In the genomic region with DNA sequence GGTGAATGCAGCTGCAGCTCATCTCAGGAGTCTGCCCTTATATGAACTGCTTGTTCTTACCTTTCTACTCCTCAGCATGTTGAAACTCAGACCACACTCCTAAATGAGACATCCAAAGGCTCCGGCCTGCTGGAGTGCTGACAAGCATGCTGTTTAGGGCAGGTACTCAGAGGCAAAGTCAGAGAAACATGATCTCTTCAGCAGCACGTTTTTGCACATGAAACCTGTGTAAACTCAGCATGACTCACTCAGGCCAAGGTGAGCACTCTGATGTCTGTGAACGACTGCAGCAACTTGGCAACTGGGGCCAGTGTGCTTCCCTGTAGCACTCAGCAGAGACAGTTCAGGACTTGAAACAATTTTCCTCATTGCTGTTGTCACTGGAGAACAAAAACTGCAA, we compare ENCODE assay signal across 19 cellular contexts.
DNase-seq lines count a peak whose midpoint lies in the region; ATAC-seq, FAIRE-seq and TF ChIP-seq lines count a peak whose summit lies in the region.
"Had no signal": no experiment of that assay in that cellular context is flagged by ENCODE, and none has a peak within 500 bp of the region (broad histone marks: within the 10 kb centered on the region; RNA-seq: fewer than 3 reads in every experiment).

No MANE protein-coding gene starts in this region.

- H3K36me3 ChIP-seq in endothelial cell of umbilical vein (ENCODE audit: control insufficient read depth in 2 of 2, extremely low read depth in 1 of 2, insufficient read depth in 2 of 2, low read length in 2 of 2) (no peaks in the 10 kb centered on the region), mesendoderm (ENCODE audit: control insufficient read depth, insufficient read depth, low read length) (no peaks in the 10 kb centered on the region)
- H3K36me3 ChIP-seq: breast epithelium, gastrocnemius medialis, sigmoid colon had no signal

- peaks cover 14 to 16% of the 10 kb centered on the region in 2 experiments for H3K4me1 Mint-ChIP-seq in H9
- H3K4me1 Mint-ChIP-seq: activated naive CD4-positive, alpha-beta T cell treated with anti-CD3 and anti-CD28 coated beads, Interleukin-2, amount 10 ng/mL, durations not matched to agents 7 days and 5 days; B cell; naive B cell had no signal

- H2BK20ac ChIP-seq in H9 (ENCODE audit: low read depth, low read length, poor library complexity, severe bottlenecking) = no peak overlapping the region

- POLR2A ChIA-PET in endothelial cell of umbilical vein (lab: Charles Lee) = no interaction called here

- no peak for FAIRE-seq in endothelial cell of umbilical vein (lab: Jason Lieb, UNC)

- H3T11ph ChIP-seq in H9 (ENCODE audit: low read length) = no peak overlapping the region

- no peak overlapping the region for H4K5ac ChIP-seq in H9 (ENCODE audit: insufficient read length, low read depth, low read length)
- H4K5ac ChIP-seq in mesendoderm (ENCODE audit: low read length) = no peak overlapping the region

- dilution Hi-C loops in endothelial cell of umbilical vein (cut with MboI; ENCODE audit: extremely low pct_ligation_motif_present, low sequenced_read_pairs) = no loop called here

- H3K27ac Mint-ChIP-seq in H9 = peak overlapping the region in 2 of 3 experiments; percentile 17 to 49; a peak in 1 of 7 replicates
- H3K27ac Mint-ChIP-seq: activated naive CD4-positive, alpha-beta T cell treated with anti-CD3 and anti-CD28 coated beads, Interleukin-2, amount 10 ng/mL, durations not matched to agents 7 days and 5 days; B cell; effector memory CD8-positive, alpha-beta T cell; naive B cell had no signal

- H3K9me3 Mint-ChIP-seq in H9 = no peaks in the 10 kb centered on the region
- H3K9me3 Mint-ChIP-seq: activated naive CD4-positive, alpha-beta T cell treated with anti-CD3 and anti-CD28 coated beads, Interleukin-2, amount 10 ng/mL, durations not matched to agents 7 days and 5 days had no signal

- no peak overlapping the region for H2AK5ac ChIP-seq in H9 (ENCODE audit: insufficient read length, low read length)
- H2AK5ac ChIP-seq in mesendoderm (ENCODE audit: low read length) = no peak overlapping the region

- H3K4me3 Mint-ChIP-seq in H9 = no peak overlapping the region
- H3K4me3 Mint-ChIP-seq: activated naive CD4-positive, alpha-beta T cell treated with anti-CD3 and anti-CD28 coated beads, Interleukin-2, amount 10 ng/mL, durations not matched to agents 7 days and 5 days; B cell; effector memory CD8-positive, alpha-beta T cell; naive B cell had no signal

- H3K23ac ChIP-seq in H9 (ENCODE audit: insufficient read length, low read depth, low read length) (no peak overlapping the region), mesendoderm (ENCODE audit: low read length) (no peak overlapping the region)

- no peaks in the 10 kb centered on the region for H3K9me1 ChIP-seq in endothelial cell of umbilical vein (replicated peaks; ENCODE audit: control insufficient read depth, extremely low read depth, insufficient read depth, low read length)

- H3K9me3 ChIP-seq in H9 (ENCODE audit: control insufficient read depth, low read depth, low read length) (no peaks in the 10 kb centered on the region), endothelial cell of umbilical vein (replicated peaks; ENCODE audit: control insufficient read depth, insufficient read depth, low read length) (no peaks in the 10 kb centered on the region)
- H3K9me3 ChIP-seq: breast epithelium, gastrocnemius medialis, sigmoid colon had no signal

- H3K18ac ChIP-seq in H9 (ENCODE audit: insufficient read length, low read depth, low read length) (no peak overlapping the region), mesendoderm (ENCODE audit: low read length) (no peak overlapping the region)

- H2BK5ac ChIP-seq in H9 (ENCODE audit: insufficient read length, low read length) = no peak overlapping the region
- no peak overlapping the region for H2BK5ac ChIP-seq in mesendoderm (ENCODE audit: low read length)

- no peak for ATAC-seq in GM21528 (IDR thresholded peaks at IDR 0.05; ENCODE audit: low FRiP score, unreplicated experiment)
- no peak for ATAC-seq in GM18520 (IDR thresholded peaks at IDR 0.05; ENCODE audit: unreplicated experiment)
- no peak for ATAC-seq in GM21786 (IDR thresholded peaks at IDR 0.05; ENCODE audit: unreplicated experiment)
- ATAC-seq: effector memory CD8-positive, alpha-beta T cell; gastrocnemius medialis; left colon had no signal

- H2AFZ ChIP-seq in H9 (ENCODE audit: low read length) (no peak overlapping the region), endothelial cell of umbilical vein (ENCODE audit: low read depth, low read length) (peak overlapping the region; percentile 28)

- H2BK15ac ChIP-seq in H9 (ENCODE audit: low read depth, low read length) = no peak overlapping the region
- H2BK15ac ChIP-seq in mesendoderm (replicated peaks; ENCODE audit: low read depth) = no peak overlapping the region

- H4K8ac ChIP-seq in H9 (replicated peaks; ENCODE audit: insufficient read length, low read depth, low read length) = no peak overlapping the region
- no peak overlapping the region for H4K8ac ChIP-seq in mesendoderm (ENCODE audit: low read depth, low read length)

- no peak overlapping the region for H3K9ac ChIP-seq in H9 (ENCODE audit: extremely low read depth, insufficient read length, low read length)
- no peak overlapping the region for H3K9ac ChIP-seq in endothelial cell of umbilical vein (replicated peaks; ENCODE audit: extremely low read depth, insufficient read depth, low read length)
- no peak overlapping the region for H3K9ac ChIP-seq in mesendoderm (ENCODE audit: low read length)

- WGBS in H9 (ENCODE audit: extremely low coverage, insufficient read length, low lambda C conversion rate) = no CpG with 5 or more reads among the region's 3 CpGs
- no CpG with 5 or more reads among the region's 3 CpGs for WGBS in mesendoderm (ENCODE audit: extremely low coverage, insufficient coverage, low lambda C conversion rate)

- H3K79me2 ChIP-seq in H9 (ENCODE audit: insufficient read depth, low read length) = no peaks in the 10 kb centered on the region
- H3K79me2 ChIP-seq in endothelial cell of umbilical vein (ENCODE audit: control insufficient read depth, insufficient read depth, low read length) = no peaks in the 10 kb centered on the region
- H3K79me2 ChIP-seq in mesendoderm (ENCODE audit: control insufficient read depth, insufficient read depth, low read length) = no peaks in the 10 kb centered on the region

- TF ChIP-seq CTCF in H9 (conservative IDR thresholded peaks at IDR 0.05) (no peak), endothelial cell of umbilical vein (IDR thresholded peaks at IDR 0.05; ENCODE audit: extremely low read depth in 1 of 2, insufficient read depth in 1 of 2, low read depth in 1 of 2, low read length in 2 of 2) (no peak)

- H4K91ac ChIP-seq in H9 (ENCODE audit: insufficient read length, low read depth, low read length) = no peak overlapping the region

- H3K27ac ChIP-seq in H9 (ENCODE audit: insufficient read length, low read depth, low read length) (no peak overlapping the region), endothelial cell of umbilical vein (ENCODE audit: insufficient read depth, low read depth, low read length) (no peak overlapping the region), mesendoderm (ENCODE audit: low read depth, low read length) (no peak overlapping the region)
- H3K27ac ChIP-seq: breast epithelium, gastrocnemius medialis had no signal

- CTCF ChIA-PET in endothelial cell of umbilical vein (lab: Charles Lee) = interaction anchor here (1.2 kb wide), 1 partner anchor 14 kb away, joined by 3 read pairs; no protein-coding TSS in a partner anchor

- H3K4me1 ChIP-seq in H9 (ENCODE audit: insufficient read depth, low read length) (peaks cover 5% of the 10 kb centered on the region; the same call in 1 of the 2 replicates), endothelial cell of umbilical vein (ENCODE audit: control insufficient read depth, extremely low read depth, insufficient read depth, low read length) (no peaks in the 10 kb centered on the region), mesendoderm (ENCODE audit: control insufficient read depth, low read depth, low read length) (no peaks in the 10 kb centered on the region)
- H3K4me1 ChIP-seq: breast epithelium, gastrocnemius medialis had no signal

- H2BK12ac ChIP-seq in H9 (ENCODE audit: insufficient read length, low read depth, low read length) = no peak overlapping the region

- no TSS peak for BruUV-seq in endothelial cell of umbilical vein (replicated peaks; lab: Mats Ljungman, UMichigan)

- no peak overlapping the region for H3K4me2 ChIP-seq in H9 (ENCODE audit: insufficient read depth, insufficient read length, low read length)
- no peak overlapping the region for H3K4me2 ChIP-seq in endothelial cell of umbilical vein (ENCODE audit: insufficient read depth, low read length)
- H3K4me2 ChIP-seq in mesendoderm (ENCODE audit: low read length) = no peak overlapping the region

- no peaks in the 10 kb centered on the region for H3K36me3 Mint-ChIP-seq in H9 (ENCODE audit: insufficient read depth in 1 of 3, low read depth in 3 of 3)
- H3K36me3 Mint-ChIP-seq: activated naive CD4-positive, alpha-beta T cell treated with anti-CD3 and anti-CD28 coated beads, Interleukin-2, amount 10 ng/mL, durations not matched to agents 7 days and 5 days; naive B cell had no signal

- TF ChIP-seq POLR2A in endothelial cell of umbilical vein (IDR thresholded peaks at IDR 0.05; ENCODE audit: low read depth, low read length) = no peak

- H3K4ac ChIP-seq in H9 (ENCODE audit: low read depth, low read length) (no peak overlapping the region), mesendoderm (ENCODE audit: low read depth, low read length) (no peak overlapping the region)

- H3K27me3 Mint-ChIP-seq in H9 (ENCODE audit: low read depth) = no peaks in the 10 kb centered on the region
- H3K27me3 Mint-ChIP-seq: activated naive CD4-positive, alpha-beta T cell treated with anti-CD3 and anti-CD28 coated beads, Interleukin-2, amount 10 ng/mL, durations not matched to agents 7 days and 5 days; B cell; effector memory CD8-positive, alpha-beta T cell; naive B cell had no signal

- H2BK120ac ChIP-seq in H9 (ENCODE audit: low read depth, low read length, poor library complexity, severe bottlenecking) = no peak overlapping the region
- H2BK120ac ChIP-seq in mesendoderm (ENCODE audit: low read depth, low read length) = no peak overlapping the region

- peak; percentile 56 for DNase-seq in H9
- DNase-seq in NCI-H226 = peak; percentile 5
- no peak for DNase-seq in endothelial cell of umbilical vein (ENCODE audit: low read depth, low spot score)
- DNase-seq in mesendoderm = peak; percentile 57
- no peak for DNase-seq in dedifferentiated amniotic fluid mesenchymal stem cell (ENCODE audit: extremely low spot score)
- DNase-seq: activated naive CD4-positive, alpha-beta T cell treated with anti-CD3 and anti-CD28 coated beads, Interleukin-2, amount 10 ng/mL, durations not matched to agents 7 days and 5 days; effector memory CD8-positive, alpha-beta T cell; gastrocnemius medialis; left colon; naive B cell; NCI-H1105 treated with DMSO at 0.1 percent for 48 hours; sigmoid colon; stimulated activated CD4-positive, alpha-beta T cell treated with anti-CD3 and anti-CD28 coated beads, Interleukin-4, amount 100 ng/mL, for 24 hours; trophoblast cell had no signal

- H3K23me2 ChIP-seq in H9 (ENCODE audit: insufficient read length, low read depth, low read length, poor library complexity, severe bottlenecking) = no peaks in the 10 kb centered on the region

- H3K56ac ChIP-seq in H9 (ENCODE audit: insufficient read length, low read depth, low read length) = no peak overlapping the region
- no peak overlapping the region for H3K56ac ChIP-seq in mesendoderm (ENCODE audit: low read length)

- intact Hi-C loops in endothelial cell of umbilical vein (cut with micrococcal nuclease) = no loop called here

- H3K14ac ChIP-seq in H9 (ENCODE audit: insufficient read depth, low read length) = no peak overlapping the region

- H3K4me3 ChIP-seq in endothelial cell of umbilical vein (replicated peaks in 1 of 3; ENCODE audit: insufficient read depth in 1 of 3, low read depth in 1 of 3, low read length in 3 of 3) (no peak overlapping the region), mesendoderm (ENCODE audit: low read length) (no peak overlapping the region)
- H3K4me3 ChIP-seq: breast epithelium, gastrocnemius medialis, sigmoid colon had no signal

- H4K20me1 ChIP-seq in H9 (ENCODE audit: control insufficient read depth, insufficient read depth, insufficient read length) (no peaks in the 10 kb centered on the region), endothelial cell of umbilical vein (replicated peaks; ENCODE audit: control insufficient read depth, extremely low read depth, insufficient read depth, low read length) (no peaks in the 10 kb centered on the region)

- H3K27me3 ChIP-seq in H9 (ENCODE audit: insufficient read depth, low read length) (no peaks in the 10 kb centered on the region), endothelial cell of umbilical vein (ENCODE audit: control insufficient read depth in 2 of 2, insufficient read depth in 2 of 2, low read length in 2 of 2) (no peaks in the 10 kb centered on the region), mesendoderm (ENCODE audit: insufficient read depth, low read length, poor library complexity) (no peaks in the 10 kb centered on the region)
- H3K27me3 ChIP-seq: breast epithelium, gastrocnemius medialis, sigmoid colon had no signal

- H3K79me1 ChIP-seq in H9 (ENCODE audit: insufficient read depth, low read depth, low read length, poor library complexity, severe bottlenecking) (no peaks in the 10 kb centered on the region), mesendoderm (ENCODE audit: low read length) (no peaks in the 10 kb centered on the region)

Comparison
In these comparisons a context has a peak if more than half of its experiments do, and no peak if none do; other contexts are left out.
1. DNase-seq: peak in H9 (single experiment), NCI-H226 (single experiment) and mesendoderm (single experiment); none in endothelial cell of umbilical vein (single experiment) and dedifferentiated amniotic fluid mesenchymal stem cell (single experiment).